ENCODE assay signal across 8 cellular contexts in genomic region chr5:54520438-54520846, GRCh38. TPM values are rescaled to one million over a fixed set of nuclear protein-coding genes. Genes with fewer than 3 reads are reported as not detected.
DNase-seq lines count a peak whose midpoint lies in the region; ATAC-seq, FAIRE-seq and TF ChIP-seq lines count a peak whose summit lies in the region.

No MANE protein-coding gene starts in this region.

- H3K4me3 ChIP-seq in A549 (no peak overlapping the region), HUES48 (ENCODE audit: low read depth, low read length) (peak overlapping the region; percentile 58), iPS-20b (ENCODE audit: low read length) (peak overlapping the region; percentile 78)

- no peaks in the 10 kb centered on the region for H3K9me3 Mint-ChIP-seq in stimulated activated effector memory CD8-positive, alpha-beta T cell treated with anti-CD3 and anti-CD28 coated beads, Interleukin-12 subunit alpha, Interleukin-12 subunit beta, amount 100 ng/mL, for 72 hours

- TF ChIP-seq RAD21 in A549 (conservative IDR thresholded peaks at IDR 0.05 in 1 of 2, IDR thresholded peaks at IDR 0.05 in 1 of 2): no peak

- ATAC-seq in A549: no peak
- no peak for ATAC-seq in stimulated activated effector memory CD8-positive, alpha-beta T cell treated with anti-CD3 and anti-CD28 coated beads, Interleukin-12 subunit alpha, Interleukin-12 subunit beta, amount 100 ng/mL, for 72 hours
- no peak for ATAC-seq in HG03378 (IDR thresholded peaks at IDR 0.05; ENCODE audit: unreplicated experiment)

- CTCF ChIA-PET in A549 (lab: Yijun Ruan, JAX): interaction anchor here (4.7 kb wide), 1 partner anchor 325 kb away, joined by 89 read pairs; no protein-coding TSS in a partner anchor

- H3K4me1 ChIP-seq in A549 (peaks cover 8% of the 10 kb centered on the region; the same call in 1 of the 3 replicates), HUES48 (ENCODE audit: control insufficient read depth, insufficient read depth, low read length) (peaks cover 35% of the 10 kb centered on the region), iPS-20b (ENCODE audit: insufficient read depth, low read length) (peaks cover 13% of the 10 kb centered on the region; the same call in 1 of the 2 replicates)

- peak overlapping the region; percentile 76 for H3K27ac Mint-ChIP-seq in stimulated activated effector memory CD8-positive, alpha-beta T cell treated with anti-CD3 and anti-CD28 coated beads, Interleukin-12 subunit alpha, Interleukin-12 subunit beta, amount 100 ng/mL, for 72 hours

- 70% methylated on average over 7 of the region's 7 CpGs for WGBS in A549 (ENCODE audit: missing lambda C conversion rate)

- no peak for TF ChIP-seq POLR2A in A549 (IDR thresholded peaks at IDR 0.05; ENCODE audit: low read length)

- no peaks in the 10 kb centered on the region for H3K9me3 ChIP-seq in A549
- H3K9me3 ChIP-seq in HUES48 (ENCODE audit: control insufficient read depth, insufficient read depth, low read length): no peaks in the 10 kb centered on the region
- H3K9me3 ChIP-seq in iPS-20b (ENCODE audit: insufficient read depth, low read depth, low read length): no peaks in the 10 kb centered on the region

- H3K4me1 Mint-ChIP-seq in stimulated activated effector memory CD8-positive, alpha-beta T cell treated with anti-CD3 and anti-CD28 coated beads, Interleukin-12 subunit alpha, Interleukin-12 subunit beta, amount 100 ng/mL, for 72 hours: peaks cover 59% of the 10 kb centered on the region

- H3K27me3 ChIP-seq in HUES48 (ENCODE audit: control insufficient read depth, insufficient read depth, low read length) (peaks cover 18% of the 10 kb centered on the region), iPS-20b (ENCODE audit: insufficient read depth, low read length) (peaks cover 22% of the 10 kb centered on the region)

- H3K36me3 Mint-ChIP-seq in stimulated activated effector memory CD8-positive, alpha-beta T cell treated with anti-CD3 and anti-CD28 coated beads, Interleukin-12 subunit alpha, Interleukin-12 subunit beta, amount 100 ng/mL, for 72 hours: peaks cover 17% of the 10 kb centered on the region

- H3K27ac ChIP-seq in A549 (no peak overlapping the region), HUES48 (ENCODE audit: low read depth, low read length) (peak overlapping the region; percentile 26), iPS-20b (ENCODE audit: low read length) (no peak overlapping the region)

- no peak for TF ChIP-seq CTCF in A549 (IDR thresholded peaks at IDR 0.05)

- H3K9ac ChIP-seq in HUES48 (ENCODE audit: low read depth, low read length) (peak overlapping the region; percentile 23; the same call in 1 of the 2 replicates), iPS-20b (ENCODE audit: low read depth, low read length) (peak overlapping the region; percentile 52)

- no peak for TF ChIP-seq EP300 in A549 (IDR thresholded peaks at IDR 0.05)

- H3K4me2 ChIP-seq in A549: peak overlapping the region; percentile 37

- peak overlapping the region; percentile 77 for H3K4me3 Mint-ChIP-seq in stimulated activated effector memory CD8-positive, alpha-beta T cell treated with anti-CD3 and anti-CD28 coated beads, Interleukin-12 subunit alpha, Interleukin-12 subunit beta, amount 100 ng/mL, for 72 hours

- DNase-seq in A549 (ENCODE audit: low read depth in 1 of 2, low spot score in 1 of 2): no peak
- peak; percentile 50 for DNase-seq in amniotic epithelial cell (ENCODE audit: low read depth)
- DNase-seq in stimulated activated effector memory CD8-positive, alpha-beta T cell treated with anti-CD3 and anti-CD28 coated beads, Interleukin-12 subunit alpha, Interleukin-12 subunit beta, amount 100 ng/mL, for 72 hours (ENCODE audit: low spot score in 2 of 2): no peak
- DNase-seq in NCI-H1048 (lab: John Stamatoyannopoulos, UW): no peak
- DNase-seq in stimulated activated CD4-positive, alpha-beta T cell treated with anti-CD3 and anti-CD28 coated beads, Interleukin-4, amount 100 ng/mL, for 4 hours: no peak

- H3K36me3 ChIP-seq in HUES48 (ENCODE audit: control insufficient read depth, insufficient read depth, low read length) (no peaks in the 10 kb centered on the region), iPS-20b (ENCODE audit: insufficient read depth, low read depth, low read length) (no peaks in the 10 kb centered on the region)

- no peak for FAIRE-seq in A549 (lab: Jason Lieb, UNC)

- POLR2A ChIA-PET in A549 (lab: Yijun Ruan, JAX): no interaction called here

TF ChIP-seq in A549, 52 proteins besides CTCF, POLR2A, EP300 and RAD21:
- TF ChIP-seq SREBF2 (IDR thresholded peaks at IDR 0.05) (no peak), NFE2L2 (conservative IDR thresholded peaks at IDR 0.05; ENCODE audit: low read length) (no peak), HOXB5 (CRISPR knock-in tag; IDR thresholded peaks at IDR 0.05) (no peak), HDAC2 (IDR thresholded peaks at IDR 0.05) (no peak), PHF8 (IDR thresholded peaks at IDR 0.05; ENCODE audit: borderline replicate concordance, low read depth) (no peak), ATOH8 (CRISPR knock-in tag; IDR thresholded peaks at IDR 0.05; ENCODE audit: low read depth) (no peak), FOSL2 (IDR thresholded peaks at IDR 0.05) (no peak), FOSL2 (CRISPR knock-in tag; IDR thresholded peaks at IDR 0.05) (no peak), PBX3 (IDR thresholded peaks at IDR 0.05) (no peak), RCOR1 (IDR thresholded peaks at IDR 0.05; ENCODE audit: low read depth, low read length) (no peak), GATA3 (IDR thresholded peaks at IDR 0.05; ENCODE audit: borderline replicate concordance) (no peak), HEYL (CRISPR knock-in tag; IDR thresholded peaks at IDR 0.05) (no peak), ZFP36 (IDR thresholded peaks at IDR 0.05; ENCODE audit: borderline replicate concordance, partially characterized antibody) (no peak), KDM1A (IDR thresholded peaks at IDR 0.05; ENCODE audit: low read depth) (no peak), MAFK (IDR thresholded peaks at IDR 0.05; ENCODE audit: partially characterized antibody) (no peak)

RNA-seq across cellular contexts. Expression of gene SNX18, which starts 2.9 kb away (rescaled TPM):
- polyA plus RNA-seq in A549 (2011; rRNA removed) (6.4 and 8.1 TPM in 2 replicates), A549 (2017; fragmentation: RNase III; extraction: RNeasy Plus Mini Kit Qiagen cat#74134 plus additional on column Dnase treatment) (6.5 to 7.5 TPM (median 7.1 TPM) in 3 replicates)
- 6.1 and 7.5 TPM in 2 replicates for polyA plus RNA-seq in A549 (2012; cell fraction: cytosol; rRNA removed)
- polyA plus RNA-seq in A549 (2012; cell fraction: nucleus; rRNA removed): 3.6 and 6.4 TPM in 2 replicates
- polyA minus RNA-seq in A549 (2011; rRNA and poly(A)+ RNA removed): 7.5 and 8.2 TPM in 2 replicates
